In genomic region chr1:66276229-66276628, GRCh38 we compare ENCODE assay signal across 1 cellular context.
TF ChIP-seq lines count a peak whose summit lies in the region.

No MANE protein-coding gene starts in this region.

TF ChIP-seq in GM12878, 131 proteins besides CTCF, POLR2A, EP300 and RAD21 (continued from another document and continues in another):
- TF ChIP-seq PRDM15 (CRISPR knock-in tag; IDR thresholded peaks at IDR 0.05), result no peak
- no peak for TF ChIP-seq BHLHE40 (IDR thresholded peaks at IDR 0.05; ENCODE audit: borderline replicate concordance in 1 of 2, low read depth in 2 of 2, low read length in 1 of 2)
- TF ChIP-seq NFXL1 (IDR thresholded peaks at IDR 0.05; ENCODE audit: borderline replicate concordance), result no peak
- TF ChIP-seq MAX (IDR thresholded peaks at IDR 0.05; ENCODE audit: low read depth, low read length), result no peak
- TF ChIP-seq RFX5 (IDR thresholded peaks at IDR 0.05; ENCODE audit: low read depth, low read length), result no peak
- no peak for TF ChIP-seq SUZ12 (IDR thresholded peaks at IDR 0.05; ENCODE audit: unreplicated experiment)
- no peak for TF ChIP-seq LARP7 (IDR thresholded peaks at IDR 0.05)
- TF ChIP-seq STAT1 (conservative IDR thresholded peaks at IDR 0.05), result no peak
- no peak for TF ChIP-seq POU2F2 (IDR thresholded peaks at IDR 0.05; ENCODE audit: borderline replicate concordance, low read depth, low read length)
- no peak for TF ChIP-seq SMARCA5 (IDR thresholded peaks at IDR 0.05)
- no peak for TF ChIP-seq ZNF384 (IDR thresholded peaks at IDR 0.05; ENCODE audit: borderline replicate concordance, low read depth, low read length)
- TF ChIP-seq CBFB (IDR thresholded peaks at IDR 0.05; ENCODE audit: low read depth), result peak; percentile 60; the same call in 1 of the 2 replicates
- no peak; the same call in 1 of the 2 replicates for TF ChIP-seq CHD2 (IDR thresholded peaks at IDR 0.05; ENCODE audit: borderline replicate concordance, low read depth, low read length)
- TF ChIP-seq IKZF1 (conservative IDR thresholded peaks at IDR 0.05), result no peak; the same call in 1 of the 2 replicates
- TF ChIP-seq NR2C2 (IDR thresholded peaks at IDR 0.05; ENCODE audit: borderline replicate concordance, control insufficient read depth, insufficient read length, low read depth), result no peak
- no peak for TF ChIP-seq SREBF1 (IDR thresholded peaks at IDR 0.05; ENCODE audit: low read length)
- TF ChIP-seq NKRF (conservative IDR thresholded peaks at IDR 0.05), result no peak
- TF ChIP-seq SKIL (IDR thresholded peaks at IDR 0.05; ENCODE audit: low read depth, poor library complexity, severe bottlenecking), result peak; percentile 55
- TF ChIP-seq KDM1A (IDR thresholded peaks at IDR 0.05; ENCODE audit: borderline replicate concordance), result no peak
- TF ChIP-seq RAD51 (IDR thresholded peaks at IDR 0.05), result no peak
- peak in 1 of 2 experiments; percentile 64; a peak in 1 of 4 replicates for TF ChIP-seq ETV6 (conservative IDR thresholded peaks at IDR 0.05 in 1 of 2, IDR thresholded peaks at IDR 0.05 in 1 of 2; ENCODE audit: borderline replicate concordance in 1 of 2, low read depth in 1 of 2)
- TF ChIP-seq MLLT1 (IDR thresholded peaks at IDR 0.05), result no peak
- no peak for TF ChIP-seq MYC (IDR thresholded peaks at IDR 0.05; ENCODE audit: insufficient read depth, insufficient read length, insufficient replicate concordance, low read length, severe bottlenecking)
- TF ChIP-seq HDAC2 (IDR thresholded peaks at IDR 0.05), result no peak
- peak; percentile 52; the same call in 1 of the 2 replicates for TF ChIP-seq IRF4 (IDR thresholded peaks at IDR 0.05; ENCODE audit: low read depth, low read length)
- peak; percentile 54; the same call in 1 of the 2 replicates for TF ChIP-seq RELB (IDR thresholded peaks at IDR 0.05; ENCODE audit: low read depth)
- no peak for TF ChIP-seq ZBTB40 (IDR thresholded peaks at IDR 0.05; ENCODE audit: borderline replicate concordance)
- no peak for TF ChIP-seq ESRRA (IDR thresholded peaks at IDR 0.05; ENCODE audit: low read length)
- no peak for TF ChIP-seq BACH1 (IDR thresholded peaks at IDR 0.05; ENCODE audit: borderline replicate concordance)
- TF ChIP-seq RCOR1 (conservative IDR thresholded peaks at IDR 0.05; ENCODE audit: low read depth, low read length), result 0 out of 2 replicates have a peak, but pooled peaks have one; percentile 35
- TF ChIP-seq BCLAF1 (IDR thresholded peaks at IDR 0.05), result no peak
- TF ChIP-seq TARDBP (IDR thresholded peaks at IDR 0.05; ENCODE audit: borderline replicate concordance), result no peak
- TF ChIP-seq EED (IDR thresholded peaks at IDR 0.05; ENCODE audit: low read depth), result peak; percentile 75
- TF ChIP-seq E2F4 (IDR thresholded peaks at IDR 0.05; ENCODE audit: low read depth, low read length), result no peak
